9 cellular contexts compared by ENCODE assay signal in genomic region chr1:19483691-19484090, GRCh38. TPM values are rescaled to one million over a fixed set of nuclear protein-coding genes. Genes with fewer than 3 reads are reported as not detected.
A peak's percentile ranks its signal among the peaks of the same experiment; 100 is the strongest.
DNase-seq lines count a peak whose midpoint lies in the region; ATAC-seq and TF ChIP-seq lines count a peak whose summit lies in the region.
"Had no signal": no experiment of that assay in that cellular context is flagged by ENCODE, and none has a peak within 500 bp of the region (broad histone marks: within the 10 kb centered on the region; RNA-seq: fewer than 3 reads in every experiment).

No MANE protein-coding gene starts in this region.

- no peaks in the 10 kb centered on the region for H3K9me2 ChIP-seq in DOHH2 (replicated peaks; ENCODE audit: control insufficient read depth, low read length)

- H3K9me3 ChIP-seq in DOHH2 (ENCODE audit: control insufficient read depth, insufficient read depth, low read length) = no peaks in the 10 kb centered on the region
- H3K9me3 ChIP-seq in fibroblast of lung (ENCODE audit: control insufficient read depth, insufficient read depth, low read depth, low read length) = no peaks in the 10 kb centered on the region
- no peaks in the 10 kb centered on the region for H3K9me3 ChIP-seq in psoas muscle

- intact Hi-C loops in psoas muscle (cut with DNase I) = loop anchor here (5.0 to 10.0 kb wide), 2 partner anchors 41 to 49 kb away; no protein-coding TSS in a partner anchor

- H3K9ac ChIP-seq in fibroblast of lung (ENCODE audit: insufficient read depth, low read length) = peak overlapping the region; percentile 97

- H3K79me2 ChIP-seq in DOHH2 (ENCODE audit: control insufficient read depth, low read length) (peaks cover 78% of the 10 kb centered on the region), fibroblast of lung (ENCODE audit: control insufficient read depth, insufficient read depth, low read length) (peaks cover 67% of the 10 kb centered on the region)

- H3K4me1 ChIP-seq in DOHH2 (ENCODE audit: control insufficient read depth, low read length) (peaks cover 50% of the 10 kb centered on the region), fibroblast of lung (ENCODE audit: control insufficient read depth, extremely low read depth, insufficient read depth, low read length) (peaks cover 20% of the 10 kb centered on the region), psoas muscle (peaks cover 71% of the 10 kb centered on the region)

- H3K27ac ChIP-seq in DOHH2 (ENCODE audit: low read depth, low read length) = no peak overlapping the region
- H3K27ac ChIP-seq in RWPE1 = peak overlapping the region; percentile 95
- H3K27ac ChIP-seq in fibroblast of lung (ENCODE audit: insufficient read depth, low read length) = peak overlapping the region; percentile 94
- H3K27ac ChIP-seq in psoas muscle = peak overlapping the region; percentile 91

- no peak for DNase-seq in RWPE1 (ENCODE audit: low spot score)
- DNase-seq in fibroblast of lung (ENCODE audit: low read depth in 2 of 2) = no peak
- no peak for DNase-seq in psoas muscle
- DNase-seq in SW 1271 (lab: John Stamatoyannopoulos, UW) = no peak
- no peak for DNase-seq in glomerular visceral epithelial cell (ENCODE audit: extremely low spot score)
- DNase-seq: NCI-H1436 treated with DMSO at 0.1 percent for 48 hours had no signal

- CTCF ChIA-PET in RWPE1 (lab: Yijun Ruan, JAX) = interaction anchor here (1.0 kb wide), 1 partner anchor 178 kb away, joined by 5 read pairs; no protein-coding TSS in a partner anchor

- H3K27me3 ChIP-seq in DOHH2 (ENCODE audit: control insufficient read depth, low read length) (no peaks in the 10 kb centered on the region), fibroblast of lung (ENCODE audit: control insufficient read depth, insufficient read depth, low read length) (no peaks in the 10 kb centered on the region), psoas muscle (ENCODE audit: insufficient read depth in 3 of 3, low read length in 2 of 3) (no peaks in the 10 kb centered on the region)

- POLR2A ChIA-PET in RWPE1 (lab: Yijun Ruan, JAX; ENCODE audit: low non-redundant PET) = interaction anchor here (0.6 kb wide), 1 partner anchor 79 kb away, joined by 3 read pairs; no protein-coding TSS in a partner anchor

- H4K20me1 ChIP-seq in DOHH2 (ENCODE audit: control insufficient read depth, insufficient read depth, low read depth, low read length) (peaks cover 54% of the 10 kb centered on the region), fibroblast of lung (ENCODE audit: control insufficient read depth, extremely low read depth, insufficient read depth, low read length) (peaks cover 2% of the 10 kb centered on the region)

- peak overlapping the region; percentile 98 for H3K4me3 ChIP-seq in DOHH2 (ENCODE audit: low read length)
- peak overlapping the region; percentile 61 to 96 (median 84) for H3K4me3 ChIP-seq in fibroblast of lung (replicated peaks in 1 of 4; ENCODE audit: control extremely low read depth in 1 of 4, insufficient read depth in 1 of 4, low read depth in 3 of 4, low read length in 4 of 4)
- peak overlapping the region; percentile 74 for H3K4me3 ChIP-seq in psoas muscle

- ATAC-seq in psoas muscle = no peak
- ATAC-seq in HG03571 (IDR thresholded peaks at IDR 0.05; ENCODE audit: unreplicated experiment) = no peak
- ATAC-seq in HG03521 (IDR thresholded peaks at IDR 0.05; ENCODE audit: unreplicated experiment) = no peak

- H3K4me2 ChIP-seq in DOHH2 (ENCODE audit: low read length) (peak overlapping the region; percentile 96), fibroblast of lung (ENCODE audit: extremely low read depth, insufficient read depth, low read length) (peak overlapping the region; percentile 100)

- no peak overlapping the region for H2AFZ ChIP-seq in fibroblast of lung (ENCODE audit: low read length)

- H3K36me3 ChIP-seq in DOHH2 (ENCODE audit: control insufficient read depth, low read length) = peaks cover 43% of the 10 kb centered on the region
- peaks cover 3% of the 10 kb centered on the region for H3K36me3 ChIP-seq in fibroblast of lung (ENCODE audit: control insufficient read depth, insufficient read depth, low read length)
- peaks cover 0 to 18% of the 10 kb centered on the region in 2 donors for H3K36me3 ChIP-seq in psoas muscle (ENCODE audit: insufficient read depth in 1 of 2, low read depth in 1 of 2)

- peaks cover 3% of the 10 kb centered on the region for H3F3A ChIP-seq in DOHH2 (ENCODE audit: control insufficient read depth, insufficient read depth)

- WGBS in psoas muscle, 3 donors = 49 to 56% (median 53%) methylated on average over 3 of the region's 3 CpGs

- TF ChIP-seq CTCF in DOHH2 (IDR thresholded peaks at IDR 0.05; ENCODE audit: low read depth, low read length, poor library complexity, severe bottlenecking) (no peak), RWPE1 (conservative IDR thresholded peaks at IDR 0.05; ENCODE audit: low read depth) (no peak), fibroblast of lung (conservative IDR thresholded peaks at IDR 0.05 in 1 of 2, IDR thresholded peaks at IDR 0.05 in 1 of 2; ENCODE audit: low read depth in 1 of 2, low read length in 2 of 2) (no peak), psoas muscle (IDR thresholded peaks at IDR 0.05) (no peak)

RNA-seq across cellular contexts. Expression of gene CAPZB, which starts 1.6 kb away (rescaled TPM):
- total RNA-seq in fibroblast of lung = 77.6 and 104 TPM in 2 replicates
- polyA plus RNA-seq in fibroblast of lung = 495 and 519 TPM in 2 replicates
- 514 and 539 TPM in 2 replicates for polyA plus RNA-seq in fibroblast of lung (2012)
- polyA minus RNA-seq in fibroblast of lung (ENCODE audit: low replicate concordance) = 153 and 154 TPM in 2 replicates
- 100 to 1,000 TPM; 207 to 284 (median 232) TPM for total RNA-seq in psoas muscle
- polyA plus RNA-seq in psoas muscle = 100 to 1,000 TPM; 179 to 261 (median 206) TPM
